Comparison of ENCODE assay signal across 18 cellular contexts in genomic region chr13:44308352-44308751, GRCh38.
DNase-seq lines count a peak whose midpoint lies in the region; ATAC-seq and TF ChIP-seq lines count a peak whose summit lies in the region.
"Had no signal": no experiment of that assay in that cellular context is flagged by ENCODE, and none has a peak within 500 bp of the region (broad histone marks: within the 10 kb centered on the region; RNA-seq: fewer than 3 reads in every experiment).

No MANE protein-coding gene starts in this region.

- H3K27ac ChIP-seq in HEK293 (ENCODE audit: extremely low read depth, low read depth, low read length) (no peak overlapping the region), colonic mucosa (peak overlapping the region; percentile 68), tibial artery (peak overlapping the region; percentile 61 to 72), Karpas-422 (ENCODE audit: low read length) (no peak overlapping the region)
- H3K27ac ChIP-seq: SK-N-MC had no signal

- TF ChIP-seq CTCF in HEK293 (tag by site-specific recombination; IDR thresholded peaks at IDR 0.05), result no peak
- no peak for TF ChIP-seq CTCF in colonic mucosa (IDR thresholded peaks at IDR 0.05)
- TF ChIP-seq CTCF in nephron progenitor cell (IDR thresholded peaks at IDR 0.05), result no peak
- no peak for TF ChIP-seq CTCF in tibial artery (IDR thresholded peaks at IDR 0.05)

- no peak overlapping the region for H3K4me3 Mint-ChIP-seq in nephron progenitor cell

- no peaks in the 10 kb centered on the region for H3K9me3 Mint-ChIP-seq in nephron progenitor cell

- no peaks in the 10 kb centered on the region for H3K9me3 ChIP-seq in HEK293 (ENCODE audit: control insufficient read depth, insufficient read depth, low read depth, low read length)
- no peaks in the 10 kb centered on the region for H3K9me3 ChIP-seq in colonic mucosa
- H3K9me3 ChIP-seq in tibial artery, result no peaks in the 10 kb centered on the region
- H3K9me3 ChIP-seq in Karpas-422 (ENCODE audit: low read length), result no peaks in the 10 kb centered on the region

- peaks cover 89% of the 10 kb centered on the region for H3K4me1 Mint-ChIP-seq in nephron progenitor cell

- CTCF ChIA-PET in HEK293 (lab: Yijun Ruan, JAX), result no interaction called here

- H2AFZ ChIP-seq in Karpas-422 (ENCODE audit: low read length), result no peak overlapping the region

- no peaks in the 10 kb centered on the region for H3K36me3 ChIP-seq in HEK293 (ENCODE audit: control insufficient read depth in 2 of 2, insufficient read depth in 1 of 2, low read length in 2 of 2)
- no peaks in the 10 kb centered on the region for H3K36me3 ChIP-seq in colonic mucosa
- H3K36me3 ChIP-seq in tibial artery, result no peaks in the 10 kb centered on the region
- no peaks in the 10 kb centered on the region for H3K36me3 ChIP-seq in Karpas-422 (ENCODE audit: insufficient read depth, low read length)

- intact Hi-C loops in colonic mucosa (cut with DNase I), result no loop called here
- intact Hi-C loops in tibial artery (cut with DNase I; ENCODE audit: low total_unique reads), result loop anchor here (10.0 kb wide), 1 partner anchor 74 kb away; no protein-coding TSS in a partner anchor

- no peak overlapping the region for H3K4me2 ChIP-seq in Karpas-422 (ENCODE audit: low read depth, low read length, poor library complexity, severe bottlenecking)

- H3K36me3 Mint-ChIP-seq in nephron progenitor cell (ENCODE audit: low read depth), result no peaks in the 10 kb centered on the region

- H3K27me3 Mint-ChIP-seq in nephron progenitor cell (ENCODE audit: low read depth, poor library complexity), result no peaks in the 10 kb centered on the region

- H3K9me2 ChIP-seq in Karpas-422 (replicated peaks; ENCODE audit: insufficient read depth, low read length), result no peaks in the 10 kb centered on the region

- H3K27me3 ChIP-seq in colonic mucosa, result no peaks in the 10 kb centered on the region
- H3K27me3 ChIP-seq in tibial artery, result no peaks in the 10 kb centered on the region
- H3K27me3 ChIP-seq in Karpas-422 (ENCODE audit: low read length), result no peaks in the 10 kb centered on the region

- H4K20me1 ChIP-seq in Karpas-422 (ENCODE audit: insufficient read depth, low read depth, low read length), result no peaks in the 10 kb centered on the region

- DNase-seq in colonic mucosa (no peak), nephron progenitor cell (no peak), tibial artery (no peak), Karpas-422 (no peak), Kasumi-1 (lab: John Stamatoyannopoulos, UW) (no peak)
- DNase-seq: COR-L47, DMS153, EL, H7, NCI-H1092, NCI-H146, NCI-H2081 treated with DMSO at 0.1 percent for 48 hours, NCI-H524, Right ventricle myocardium superior had no signal

- H3K79me2 ChIP-seq in Karpas-422 (ENCODE audit: low read length), result no peaks in the 10 kb centered on the region

- H3K4me1 ChIP-seq in HEK293 (ENCODE audit: control insufficient read depth, insufficient read depth, low read length), result peaks cover 5% of the 10 kb centered on the region
- H3K4me1 ChIP-seq in colonic mucosa, result peaks cover 15% of the 10 kb centered on the region
- peaks cover 0 to 86% (median 59%) of the 10 kb centered on the region in 4 donors for H3K4me1 ChIP-seq in tibial artery
- H3K4me1 ChIP-seq in Karpas-422 (ENCODE audit: low read length), result no peaks in the 10 kb centered on the region

- no peak for ATAC-seq in GM21737 (IDR thresholded peaks at IDR 0.05; ENCODE audit: unreplicated experiment)
- ATAC-seq: Panc1 had no signal

- H3K27ac Mint-ChIP-seq in nephron progenitor cell, result peak overlapping the region; percentile 100

- H3K9ac ChIP-seq in colonic mucosa (ENCODE audit: low read depth in 2 of 2, low read length in 2 of 2) (no peak overlapping the region), Karpas-422 (ENCODE audit: low read length) (no peak overlapping the region)

- no peak overlapping the region for H3K4me3 ChIP-seq in HEK293 (ENCODE audit: low read depth, low read length)
- no peak overlapping the region for H3K4me3 ChIP-seq in colonic mucosa
- H3K4me3 ChIP-seq in tibial artery, result no peak overlapping the region
- no peak overlapping the region for H3K4me3 ChIP-seq in Karpas-422 (ENCODE audit: low read length)
- H3K4me3 ChIP-seq: SK-N-MC had no signal

- POLR2A ChIA-PET in HEK293 (lab: Yijun Ruan, JAX), result no interaction called here

TF ChIP-seq in HEK293, 187 proteins besides CTCF, POLR2A, EP300 and RAD21:
- TF ChIP-seq ZNF701 (tag by site-specific recombination; IDR thresholded peaks at IDR 0.05) (no peak), ZNF157 (tag by site-specific recombination; IDR thresholded peaks at IDR 0.05) (no peak), ZNF280C (tag by site-specific recombination; IDR thresholded peaks at IDR 0.05) (no peak), ZNF747 (tag by site-specific recombination; IDR thresholded peaks at IDR 0.05) (no peak), ZNF449 (tag by site-specific recombination; IDR thresholded peaks at IDR 0.05) (no peak), ZNF10 (tag by site-specific recombination; IDR thresholded peaks at IDR 0.05) (peak; percentile 93), ZNF521 (tag by site-specific recombination; IDR thresholded peaks at IDR 0.05) (no peak)

Comparison
In these comparisons a context has a peak if more than half of its experiments do, and no peak if none do; other contexts are left out.
1. H3K27ac ChIP-seq: peak in colonic mucosa (single experiment) and tibial artery (2 of 2); none in HEK293 (single experiment) and Karpas-422 (single experiment).